Comparison of ENCODE assay signal across 1 cellular context in genomic region chr1:117932576-117932975, GRCh38.
TF ChIP-seq lines count a peak whose summit lies in the region.

No MANE protein-coding gene starts in this region.

TF ChIP-seq in A549, 52 proteins besides CTCF, POLR2A, EP300 and RAD21 (continued from another document):
- no peak for TF ChIP-seq USF2 (IDR thresholded peaks at IDR 0.05)
- TF ChIP-seq CBX2 (IDR thresholded peaks at IDR 0.05; ENCODE audit: borderline replicate concordance, low read depth) = no peak
- no peak for TF ChIP-seq HDAC2 (IDR thresholded peaks at IDR 0.05)
- no peak for TF ChIP-seq CEBPB (IDR thresholded peaks at IDR 0.05)
- no peak for TF ChIP-seq KDM5A (IDR thresholded peaks at IDR 0.05)
- no peak for TF ChIP-seq JUNB (IDR thresholded peaks at IDR 0.05)
- TF ChIP-seq CBX8 (IDR thresholded peaks at IDR 0.05) = no peak
- no peak for TF ChIP-seq NPAS2 (CRISPR knock-in tag; IDR thresholded peaks at IDR 0.05; ENCODE audit: borderline replicate concordance)
